Comparison of ENCODE assay signal across 1 cellular context in genomic region chr22:41099036-41099435, GRCh38.
TF ChIP-seq lines count a peak whose summit lies in the region.

No MANE protein-coding gene starts in this region.

TF ChIP-seq in WTC11, 78 proteins besides CTCF, POLR2A, EP300 and RAD21 (continued from another document):
- TF ChIP-seq IRF1 (CRISPR knock-in tag; IDR thresholded peaks at IDR 0.05) (no peak), SMAD4 (CRISPR knock-in tag; IDR thresholded peaks at IDR 0.05) (no peak), ARID4B (CRISPR knock-in tag; IDR thresholded peaks at IDR 0.05; ENCODE audit: borderline replicate concordance) (no peak), ZNF317 (CRISPR knock-in tag; IDR thresholded peaks at IDR 0.05; ENCODE audit: borderline replicate concordance, low read depth) (no peak), ZNF671 (CRISPR knock-in tag; IDR thresholded peaks at IDR 0.05) (no peak), NR3C1 (CRISPR knock-in tag; conservative IDR thresholded peaks at IDR 0.05; ENCODE audit: low read depth) (no peak), MAX (CRISPR knock-in tag; IDR thresholded peaks at IDR 0.05) (no peak), ZNF396 (CRISPR knock-in tag; IDR thresholded peaks at IDR 0.05; ENCODE audit: borderline replicate concordance) (no peak)
